In the genomic region with DNA sequence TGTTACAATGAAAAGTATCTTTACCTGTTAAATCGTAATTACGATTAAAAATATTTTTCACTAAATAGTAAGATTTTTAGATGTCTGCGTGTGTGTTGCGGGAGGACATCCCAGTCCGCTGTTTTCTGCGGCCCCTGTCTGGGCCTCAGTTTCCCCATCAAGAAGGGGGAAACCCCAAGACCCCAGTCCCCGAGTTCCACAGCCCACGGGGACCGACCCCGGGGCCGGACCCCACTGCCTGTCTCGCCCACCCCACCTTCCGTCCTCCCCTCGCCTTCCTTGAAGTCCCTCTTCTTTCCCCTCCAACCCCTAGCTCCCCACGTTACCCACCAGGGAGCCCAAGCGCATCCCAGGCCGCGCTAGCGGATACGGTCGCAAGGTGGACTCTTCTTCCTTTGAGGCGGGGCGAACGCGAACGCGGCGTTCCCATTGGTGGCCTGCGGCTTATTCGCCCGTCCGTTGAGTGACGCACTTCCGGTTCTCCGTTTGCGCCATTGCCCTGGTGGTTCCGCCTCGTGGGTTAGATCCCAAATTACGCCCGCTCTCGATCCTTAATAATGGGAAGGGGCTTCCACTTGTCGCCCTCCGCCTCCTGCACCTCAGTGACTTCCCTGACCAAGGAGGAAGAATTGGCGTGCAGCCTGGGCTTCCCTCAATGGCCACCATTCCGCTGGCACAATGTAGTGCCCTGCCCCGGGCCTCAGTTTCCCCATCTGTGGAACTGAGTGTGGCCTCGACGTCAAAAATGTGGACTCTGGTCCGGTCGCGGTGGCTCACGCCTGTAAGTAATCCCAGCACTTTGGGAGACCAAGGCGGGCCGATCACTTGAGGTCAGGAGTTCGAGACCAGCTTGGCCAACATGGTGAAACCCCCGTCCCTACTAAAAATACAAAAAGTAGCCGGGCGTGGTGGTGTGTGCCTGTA, we compare ENCODE assay signal across 8 cellular contexts. TPM values are rescaled to one million over a fixed set of nuclear protein-coding genes. Genes with fewer than 3 reads are reported as not detected.
A peak's percentile ranks its signal among the peaks of the same experiment; 100 is the strongest.
DNase-seq lines count a peak whose midpoint lies in the region; ATAC-seq and TF ChIP-seq lines count a peak whose summit lies in the region.

A gene with protein sequence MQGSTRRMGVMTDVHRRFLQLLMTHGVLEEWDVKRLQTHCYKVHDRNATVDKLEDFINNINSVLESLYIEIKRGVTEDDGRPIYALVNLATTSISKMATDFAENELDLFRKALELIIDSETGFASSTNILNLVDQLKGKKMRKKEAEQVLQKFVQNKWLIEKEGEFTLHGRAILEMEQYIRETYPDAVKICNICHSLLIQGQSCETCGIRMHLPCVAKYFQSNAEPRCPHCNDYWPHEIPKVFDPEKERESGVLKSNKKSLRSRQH (minus strand): TSS at position 397 of the 924 bp plus-strand sequence. CDS start 11,202 bp downstream, outside the sequence.

- H3K23ac ChIP-seq in trophoblast cell (ENCODE audit: low read length), result no peak within 1 kb of the TSS

- in situ Hi-C loops in transverse colon (cut with MboI; ENCODE audit: low pct_ligation_motif_present in 1 of 4, low pct_unique_long_range_greater_than_20kb in 1 of 4, low sequenced_read_pairs in 3 of 4), result no loop called here

- H3K9ac ChIP-seq in adipocyte (ENCODE audit: low read length) (peak within 1 kb of the TSS; percentile 84), trophoblast cell (ENCODE audit: low read length) (peak within 1 kb of the TSS; percentile 45)

- ATAC-seq in HG02642 (IDR thresholded peaks at IDR 0.05; ENCODE audit: poor library complexity, unreplicated experiment), result peak; percentile 95

- H2AK5ac ChIP-seq in trophoblast cell (ENCODE audit: low read length), result peak within 1 kb of the TSS; percentile 15

- peaks cover 2% of the 10 kb centered on the region for H3K79me2 ChIP-seq in trophoblast cell (ENCODE audit: control insufficient read depth, insufficient read depth, low read length, poor library complexity)

- peak within 1 kb of the TSS; percentile 90 for H4K91ac ChIP-seq in trophoblast cell (ENCODE audit: low read depth, low read length)

- TF ChIP-seq CTCF in GM12865 (IDR thresholded peaks at IDR 0.05; ENCODE audit: insufficient read depth, low read depth, low read length, missing control alignments) (no peak), transverse colon (IDR thresholded peaks at IDR 0.05) (peak in 4 of 5 experiments; percentile 24 to 63 (median 48))

- H3K36me3 ChIP-seq in adipocyte (ENCODE audit: control insufficient read depth, insufficient read depth, low read length, severe bottlenecking) (no peaks in the 10 kb centered on the region), trophoblast cell (ENCODE audit: control insufficient read depth in 1 of 2, insufficient read depth in 2 of 2, low read length in 2 of 2) (no peaks in the 10 kb centered on the region), transverse colon (no peaks in the 10 kb centered on the region)

- H3K27me3 ChIP-seq in adipocyte (replicated peaks; ENCODE audit: control insufficient read depth, insufficient read depth, low read length) (no peaks in the 10 kb centered on the region), trophoblast cell (ENCODE audit: insufficient read depth, low read length) (no peaks in the 10 kb centered on the region), transverse colon (no peaks in the 10 kb centered on the region)

- peaks cover 2% of the 10 kb centered on the region for H3K79me1 ChIP-seq in trophoblast cell (ENCODE audit: low read length)

- DNase-seq in GM12865 (ENCODE audit: low read depth), result peak; percentile 98
- peak; percentile 70 for DNase-seq in NCI-H128 (lab: John Stamatoyannopoulos, UW; ENCODE audit: unreplicated experiment)
- DNase-seq in SW480 (ENCODE audit: low spot score), result peak; percentile 89
- peak; percentile 99 for DNase-seq in adipocyte (ENCODE audit: low read depth)
- DNase-seq in cardiac septum (ENCODE audit: low spot score), result peak; percentile 99
- peak; percentile 97 to 99 for DNase-seq in trophoblast cell
- peak; percentile 99 for DNase-seq in transverse colon

- H3K4me3 ChIP-seq in GM12865 (ENCODE audit: low read depth, low read length), result peak within 1 kb of the TSS; percentile 95
- peak within 1 kb of the TSS; percentile 84 for H3K4me3 ChIP-seq in adipocyte (ENCODE audit: low read length)
- peak within 1 kb of the TSS; percentile 79 for H3K4me3 ChIP-seq in trophoblast cell (ENCODE audit: low read depth, low read length)
- H3K4me3 ChIP-seq in transverse colon, result peak within 1 kb of the TSS; percentile 31 to 94 (median 78)

- peak within 1 kb of the TSS; percentile 73 for H3K4me2 ChIP-seq in trophoblast cell (ENCODE audit: low read length)

- WGBS in trophoblast cell (ENCODE audit: extremely low coverage, insufficient coverage, insufficient read length), result no CpG with 5 or more reads among the region's 58 CpGs
- 0 to 8% methylated on average over 5 to 57 of the region's 58 CpGs for WGBS in transverse colon (ENCODE audit: low coverage in 1 of 2), 2 donors

- peak within 1 kb of the TSS; percentile 97 for H4K12ac ChIP-seq in trophoblast cell (ENCODE audit: low read depth, low read length)

- peak within 1 kb of the TSS; percentile 65 for H2BK120ac ChIP-seq in trophoblast cell (ENCODE audit: insufficient read depth, low read length, poor library complexity)

- H3K4me1 ChIP-seq in adipocyte (ENCODE audit: control insufficient read depth, insufficient read depth, low read length) (peaks cover 14% of the 10 kb centered on the region), trophoblast cell (ENCODE audit: control insufficient read depth in 1 of 2, insufficient read depth in 2 of 2, low read length in 2 of 2) (peaks cover 0 to 3% of the 10 kb centered on the region in 2 experiments), transverse colon (peaks cover 5 to 26% (median 13%) of the 10 kb centered on the region in 4 donors)

- peak within 1 kb of the TSS; percentile 94 for H2AFZ ChIP-seq in trophoblast cell (ENCODE audit: insufficient read depth, low read length, poor library complexity)

- H3K9me3 ChIP-seq in adipocyte (ENCODE audit: control insufficient read depth, low read length) (no peaks in the 10 kb centered on the region), trophoblast cell (ENCODE audit: insufficient read depth, low read depth, low read length) (no peaks in the 10 kb centered on the region), transverse colon (no peaks in the 10 kb centered on the region)

- TF ChIP-seq EP300 in transverse colon (IDR thresholded peaks at IDR 0.05; ENCODE audit: low read depth), result no peak

- peak within 1 kb of the TSS; percentile 88 for H3K18ac ChIP-seq in trophoblast cell (ENCODE audit: low read length)

- TF ChIP-seq POLR2A in transverse colon (IDR thresholded peaks at IDR 0.05), result peak; percentile 76

- peak within 1 kb of the TSS; percentile 99 for H4K8ac ChIP-seq in trophoblast cell (ENCODE audit: low read depth, low read length)

- H3K27ac ChIP-seq in trophoblast cell (ENCODE audit: low read depth, low read length) (no peak within 1 kb of the TSS), transverse colon (peak within 1 kb of the TSS; percentile 66 to 91 (median 86))

- intact Hi-C loops in cardiac septum (cut with DNase I), result no loop called here
- intact Hi-C loops in transverse colon (cut with DNase I; ENCODE audit: low total_unique reads), result no loop called here

- H2BK5ac ChIP-seq in trophoblast cell (ENCODE audit: low read depth, low read length, poor library complexity), result peak within 1 kb of the TSS; percentile 17

- peak within 1 kb of the TSS; percentile 60 for H3K4ac ChIP-seq in trophoblast cell (ENCODE audit: low read depth, low read length)

- no peak within 1 kb of the TSS for H2BK12ac ChIP-seq in trophoblast cell (ENCODE audit: low read length)

- H3K14ac ChIP-seq in trophoblast cell (ENCODE audit: low read length), result peak within 1 kb of the TSS; percentile 87

RNA-seq across cellular contexts. Expression of the gene that starts here (rescaled TPM):
- total RNA-seq in cardiac septum, result 27.2 TPM
- polyA plus RNA-seq in trophoblast cell (2013), result 20.6 and 21.6 TPM in 2 replicates
- 10 to 100 TPM in 3 of 4 donors, 1 to 10 TPM in 1; 6.2 to 90.8 (median 27.2) TPM for total RNA-seq in transverse colon
